1 cellular context compared by ENCODE assay signal in genomic region chr9:79573697-79573976, GRCh38.
TF ChIP-seq lines count a peak whose summit lies in the region.

No MANE protein-coding gene starts in this region.

TF ChIP-seq in HEK293, 187 proteins besides CTCF, POLR2A, EP300 and RAD21 (continued from another document):
- TF ChIP-seq PATZ1 (tag by site-specific recombination; IDR thresholded peaks at IDR 0.05) (0 out of 2 replicates have a peak, but pooled peaks have one; percentile 34), ZNF791 (tag by site-specific recombination; IDR thresholded peaks at IDR 0.05) (no peak), SP7 (tag by site-specific recombination; IDR thresholded peaks at IDR 0.05) (peak; percentile 55), ZNF830 (tag by site-specific recombination; IDR thresholded peaks at IDR 0.05; ENCODE audit: low read depth) (no peak), ZBTB8A (tag by site-specific recombination; IDR thresholded peaks at IDR 0.05) (peak; percentile 6; the same call in 1 of the 2 replicates), ZFHX2 (tag by site-specific recombination; conservative IDR thresholded peaks at IDR 0.05) (peak; percentile 42), ZNF580 (tag by site-specific recombination; IDR thresholded peaks at IDR 0.05) (0 out of 2 replicates have a peak, but pooled peaks have one; percentile 21), ZBTB17 (tag by site-specific recombination; IDR thresholded peaks at IDR 0.05) (0 out of 2 replicates have a peak, but pooled peaks have one; percentile 26), ZNF843 (tag by site-specific recombination; IDR thresholded peaks at IDR 0.05) (peak; percentile 72), FEZF1 (tag by site-specific recombination; IDR thresholded peaks at IDR 0.05) (peak; percentile 72; the same call in 1 of the 2 replicates), ZNF335 (tag by site-specific recombination; conservative IDR thresholded peaks at IDR 0.05) (peak; percentile 19), ZNF16 (tag by site-specific recombination; IDR thresholded peaks at IDR 0.05; ENCODE audit: low read depth) (no peak)
